In genomic region chr19:870314-870713, GRCh38 we compare ENCODE assay signal across 15 cellular contexts. TPM values are rescaled to one million over a fixed set of nuclear protein-coding genes. Genes with fewer than 3 reads are reported as not detected.
DNase-seq lines count a peak whose midpoint lies in the region; ATAC-seq and TF ChIP-seq lines count a peak whose summit lies in the region.
"Had no signal": no experiment of that assay in that cellular context is flagged by ENCODE, and none has a peak within 500 bp of the region (broad histone marks: within the 10 kb centered on the region; RNA-seq: fewer than 3 reads in every experiment).

No MANE protein-coding gene starts in this region.

- no peak for DNase-seq in activated CD4-positive, alpha-beta memory T cell treated with anti-CD3 and anti-CD28 coated beads, Interleukin-2, amount 10 ng/mL, durations not matched to agents 7 days and 5 days
- DNase-seq in activated CD4-positive, alpha-beta memory T cell treated with anti-CD3 and anti-CD28 coated beads for 36 hours: no peak
- no peak for DNase-seq in activated T-helper 1 cell treated with anti-CD3 and anti-CD28 coated beads, Interleukin-12 subunit alpha, Interleukin-12 subunit beta, Interleukin-2, Interleukin-4 antibody, amounts not matched to agents 30 ng/mL and 10 ng/mL and 1 ng/mL, durations not matched to agents 14 hours and 24 hours and 36 hours (ENCODE audit: low spot score)
- DNase-seq in memory B cell (ENCODE audit: low spot score in 2 of 2): no peak
- DNase-seq in thoracic aorta (ENCODE audit: low spot score): no peak
- no peak for DNase-seq in posterior cingulate gyrus
- DNase-seq: activated gamma-delta T cell, midbrain, NCI-H748 treated with DMSO at 0.1 percent for 48 hours, T1000 had no signal

- peaks cover 26% of the 10 kb centered on the region for H3K36me3 ChIP-seq in thoracic aorta

- peaks cover 23% of the 10 kb centered on the region for H3K36me3 Mint-ChIP-seq in activated CD4-positive, alpha-beta memory T cell treated with anti-CD3 and anti-CD28 coated beads, Interleukin-2, amount 10 ng/mL, durations not matched to agents 7 days and 5 days (ENCODE audit: low read depth)
- peaks cover 7% of the 10 kb centered on the region for H3K36me3 Mint-ChIP-seq in activated CD4-positive, alpha-beta memory T cell treated with anti-CD3 and anti-CD28 coated beads for 36 hours
- H3K36me3 Mint-ChIP-seq in activated T-helper 1 cell treated with anti-CD3 and anti-CD28 coated beads, Interleukin-12 subunit alpha, Interleukin-12 subunit beta, Interleukin-2, Interleukin-4 antibody, amounts not matched to agents 30 ng/mL and 10 ng/mL and 1 ng/mL, durations not matched to agents 14 hours and 24 hours and 36 hours (ENCODE audit: low read depth): peaks cover 10% of the 10 kb centered on the region
- H3K36me3 Mint-ChIP-seq in memory B cell: peaks cover 16% of the 10 kb centered on the region

- no peak overlapping the region for H3K4me3 Mint-ChIP-seq in activated CD4-positive, alpha-beta memory T cell treated with anti-CD3 and anti-CD28 coated beads, Interleukin-2, amount 10 ng/mL, durations not matched to agents 7 days and 5 days
- no peak overlapping the region for H3K4me3 Mint-ChIP-seq in activated CD4-positive, alpha-beta memory T cell treated with anti-CD3 and anti-CD28 coated beads for 36 hours
- no peak overlapping the region for H3K4me3 Mint-ChIP-seq in activated T-helper 1 cell treated with anti-CD3 and anti-CD28 coated beads, Interleukin-12 subunit alpha, Interleukin-12 subunit beta, Interleukin-2, Interleukin-4 antibody, amounts not matched to agents 30 ng/mL and 10 ng/mL and 1 ng/mL, durations not matched to agents 14 hours and 24 hours and 36 hours
- H3K4me3 Mint-ChIP-seq in memory B cell: peak overlapping the region; percentile 45

- H3K9me3 Mint-ChIP-seq in activated CD4-positive, alpha-beta memory T cell treated with anti-CD3 and anti-CD28 coated beads, Interleukin-2, amount 10 ng/mL, durations not matched to agents 7 days and 5 days: no peaks in the 10 kb centered on the region
- no peaks in the 10 kb centered on the region for H3K9me3 Mint-ChIP-seq in activated CD4-positive, alpha-beta memory T cell treated with anti-CD3 and anti-CD28 coated beads for 36 hours
- no peaks in the 10 kb centered on the region for H3K9me3 Mint-ChIP-seq in activated T-helper 1 cell treated with anti-CD3 and anti-CD28 coated beads, Interleukin-12 subunit alpha, Interleukin-12 subunit beta, Interleukin-2, Interleukin-4 antibody, amounts not matched to agents 30 ng/mL and 10 ng/mL and 1 ng/mL, durations not matched to agents 14 hours and 24 hours and 36 hours
- H3K9me3 Mint-ChIP-seq in memory B cell: no peaks in the 10 kb centered on the region

- no peaks in the 10 kb centered on the region for H3K9me3 ChIP-seq in thoracic aorta

- H3K27ac ChIP-seq in thoracic aorta: peak overlapping the region; percentile 66 to 81
- H3K27ac ChIP-seq: cardiac muscle cell had no signal

- no peak for TF ChIP-seq CTCF in thoracic aorta (IDR thresholded peaks at IDR 0.05)

- intact Hi-C loops in activated CD4-positive, alpha-beta memory T cell treated with anti-CD3 and anti-CD28 coated beads for 36 hours (cut with micrococcal nuclease): no loop called here
- intact Hi-C loops in activated T-helper 1 cell treated with anti-CD3 and anti-CD28 coated beads, Interleukin-12 subunit alpha, Interleukin-12 subunit beta, Interleukin-2, Interleukin-4 antibody, amounts not matched to agents 30 ng/mL and 10 ng/mL and 1 ng/mL, durations not matched to agents 14 hours and 24 hours and 36 hours (cut with micrococcal nuclease): no loop called here
- intact Hi-C loops in posterior cingulate gyrus (cut with DNase I): no loop called here

- H3K4me1 ChIP-seq in thoracic aorta (ENCODE audit: control insufficient read depth in 1 of 2, low read depth in 2 of 2): peaks cover 7 to 14% of the 10 kb centered on the region in 2 donors

- no peaks in the 10 kb centered on the region for H3K27me3 ChIP-seq in thoracic aorta (replicated peaks; ENCODE audit: insufficient read depth)
- H3K27me3 ChIP-seq: cardiac muscle cell had no signal

- no peaks in the 10 kb centered on the region for H3K27me3 Mint-ChIP-seq in activated CD4-positive, alpha-beta memory T cell treated with anti-CD3 and anti-CD28 coated beads, Interleukin-2, amount 10 ng/mL, durations not matched to agents 7 days and 5 days
- H3K27me3 Mint-ChIP-seq in activated CD4-positive, alpha-beta memory T cell treated with anti-CD3 and anti-CD28 coated beads for 36 hours: no peaks in the 10 kb centered on the region
- H3K27me3 Mint-ChIP-seq in activated T-helper 1 cell treated with anti-CD3 and anti-CD28 coated beads, Interleukin-12 subunit alpha, Interleukin-12 subunit beta, Interleukin-2, Interleukin-4 antibody, amounts not matched to agents 30 ng/mL and 10 ng/mL and 1 ng/mL, durations not matched to agents 14 hours and 24 hours and 36 hours (ENCODE audit: insufficient read depth): no peaks in the 10 kb centered on the region
- no peaks in the 10 kb centered on the region for H3K27me3 Mint-ChIP-seq in memory B cell

- peak overlapping the region; percentile 6 for H3K27ac Mint-ChIP-seq in activated CD4-positive, alpha-beta memory T cell treated with anti-CD3 and anti-CD28 coated beads, Interleukin-2, amount 10 ng/mL, durations not matched to agents 7 days and 5 days
- H3K27ac Mint-ChIP-seq in activated CD4-positive, alpha-beta memory T cell treated with anti-CD3 and anti-CD28 coated beads for 36 hours: no peak overlapping the region
- peak overlapping the region; percentile 8 for H3K27ac Mint-ChIP-seq in activated T-helper 1 cell treated with anti-CD3 and anti-CD28 coated beads, Interleukin-12 subunit alpha, Interleukin-12 subunit beta, Interleukin-2, Interleukin-4 antibody, amounts not matched to agents 30 ng/mL and 10 ng/mL and 1 ng/mL, durations not matched to agents 14 hours and 24 hours and 36 hours
- H3K27ac Mint-ChIP-seq in memory B cell: peak overlapping the region; percentile 76

- POLR2A ChIA-PET in activated CD4-positive, alpha-beta memory T cell treated with anti-CD3 and anti-CD28 coated beads, Interleukin-2, amount 10 ng/mL, durations not matched to agents 7 days and 5 days (lab: Charles Lee): no interaction called here
- POLR2A ChIA-PET in activated CD4-positive, alpha-beta memory T cell treated with anti-CD3 and anti-CD28 coated beads for 36 hours (lab: Charles Lee): no interaction called here

- H3K4me3 ChIP-seq in thoracic aorta: no peak overlapping the region
- H3K4me3 ChIP-seq: cardiac muscle cell had no signal

- H3K4me1 Mint-ChIP-seq in activated CD4-positive, alpha-beta memory T cell treated with anti-CD3 and anti-CD28 coated beads, Interleukin-2, amount 10 ng/mL, durations not matched to agents 7 days and 5 days: peaks cover 13% of the 10 kb centered on the region
- peaks cover 9% of the 10 kb centered on the region for H3K4me1 Mint-ChIP-seq in activated CD4-positive, alpha-beta memory T cell treated with anti-CD3 and anti-CD28 coated beads for 36 hours (ENCODE audit: low read depth)
- no peaks in the 10 kb centered on the region for H3K4me1 Mint-ChIP-seq in activated T-helper 1 cell treated with anti-CD3 and anti-CD28 coated beads, Interleukin-12 subunit alpha, Interleukin-12 subunit beta, Interleukin-2, Interleukin-4 antibody, amounts not matched to agents 30 ng/mL and 10 ng/mL and 1 ng/mL, durations not matched to agents 14 hours and 24 hours and 36 hours (ENCODE audit: low read depth)
- H3K4me1 Mint-ChIP-seq in memory B cell: peaks cover 13% of the 10 kb centered on the region

- CTCF ChIA-PET in activated CD4-positive, alpha-beta memory T cell treated with anti-CD3 and anti-CD28 coated beads, Interleukin-2, amount 10 ng/mL, durations not matched to agents 7 days and 5 days (lab: Charles Lee): no interaction called here
- CTCF ChIA-PET in activated CD4-positive, alpha-beta memory T cell treated with anti-CD3 and anti-CD28 coated beads for 36 hours (lab: Charles Lee): no interaction called here

- ATAC-seq in memory B cell (ENCODE audit: low read depth): no peak
- no peak for ATAC-seq in thoracic aorta (ENCODE audit: insufficient number of reproducible peaks, low FRiP score, low read depth)
- no peak for ATAC-seq in HG03378 (IDR thresholded peaks at IDR 0.05; ENCODE audit: unreplicated experiment)
- ATAC-seq in GM18511 (IDR thresholded peaks at IDR 0.05; ENCODE audit: unreplicated experiment): no peak

RNA-seq across cellular contexts. Expression of gene CFD, which starts 10.8 kb away (rescaled TPM):
- 1 to 10 TPM in 1 of 2 experiments, under 1 TPM in 1; 0.78 to 1.6 TPM for total RNA-seq in activated CD4-positive, alpha-beta memory T cell treated with anti-CD3 and anti-CD28 coated beads, Interleukin-2, amount 10 ng/mL, durations not matched to agents 7 days and 5 days
- total RNA-seq in activated CD4-positive, alpha-beta memory T cell treated with anti-CD3 and anti-CD28 coated beads for 36 hours: under 1 TPM; 0.40 to 0.63 TPM
- 0.91 and 1.2 TPM in 2 replicates for total RNA-seq in activated T-helper 1 cell treated with anti-CD3 and anti-CD28 coated beads, Interleukin-12 subunit alpha, Interleukin-12 subunit beta, Interleukin-2, Interleukin-4 antibody, amounts not matched to agents 30 ng/mL and 10 ng/mL and 1 ng/mL, durations not matched to agents 14 hours and 24 hours and 36 hours
- total RNA-seq in thoracic aorta: 100 to 1,000 TPM; 472 to 781 TPM

RNA-seq across cellular contexts. Expression of gene ELANE, which starts 18.2 kb away (rescaled TPM):
- total RNA-seq in activated CD4-positive, alpha-beta memory T cell treated with anti-CD3 and anti-CD28 coated beads, Interleukin-2, amount 10 ng/mL, durations not matched to agents 7 days and 5 days: not detected
- not detected for total RNA-seq in activated CD4-positive, alpha-beta memory T cell treated with anti-CD3 and anti-CD28 coated beads for 36 hours
- total RNA-seq in activated T-helper 1 cell treated with anti-CD3 and anti-CD28 coated beads, Interleukin-12 subunit alpha, Interleukin-12 subunit beta, Interleukin-2, Interleukin-4 antibody, amounts not matched to agents 30 ng/mL and 10 ng/mL and 1 ng/mL, durations not matched to agents 14 hours and 24 hours and 36 hours: not detected in 2 replicates
- total RNA-seq in thoracic aorta: under 1 TPM in 1 of 2 donors, not detected in 1; 0.41 TPM
- total RNA-seq: cardiac muscle cell had no signal

RNA-seq across cellular contexts. Expression of gene MED16, which starts 22.7 kb away (rescaled TPM):
- total RNA-seq in activated CD4-positive, alpha-beta memory T cell treated with anti-CD3 and anti-CD28 coated beads, Interleukin-2, amount 10 ng/mL, durations not matched to agents 7 days and 5 days: 10 to 100 TPM; 62.2 to 64.0 TPM
- 10 to 100 TPM; 58.9 to 62.7 TPM for total RNA-seq in activated CD4-positive, alpha-beta memory T cell treated with anti-CD3 and anti-CD28 coated beads for 36 hours
- 62.1 and 62.5 TPM in 2 replicates for total RNA-seq in activated T-helper 1 cell treated with anti-CD3 and anti-CD28 coated beads, Interleukin-12 subunit alpha, Interleukin-12 subunit beta, Interleukin-2, Interleukin-4 antibody, amounts not matched to agents 30 ng/mL and 10 ng/mL and 1 ng/mL, durations not matched to agents 14 hours and 24 hours and 36 hours
- 10 to 100 TPM; 29.1 to 38.0 TPM for total RNA-seq in thoracic aorta

RNA-seq across cellular contexts. Expression of gene RNU6-9, which starts 23.0 kb away (rescaled TPM):
- total RNA-seq in activated CD4-positive, alpha-beta memory T cell treated with anti-CD3 and anti-CD28 coated beads, Interleukin-2, amount 10 ng/mL, durations not matched to agents 7 days and 5 days: not detected
- total RNA-seq in activated CD4-positive, alpha-beta memory T cell treated with anti-CD3 and anti-CD28 coated beads for 36 hours: not detected
- not detected in 2 replicates for total RNA-seq in activated T-helper 1 cell treated with anti-CD3 and anti-CD28 coated beads, Interleukin-12 subunit alpha, Interleukin-12 subunit beta, Interleukin-2, Interleukin-4 antibody, amounts not matched to agents 30 ng/mL and 10 ng/mL and 1 ng/mL, durations not matched to agents 14 hours and 24 hours and 36 hours
- total RNA-seq in thoracic aorta: not detected
- total RNA-seq: cardiac muscle cell, posterior vena cava, ureter had no signal

RNA-seq across cellular contexts. Expression of gene PRTN3, which starts 29.5 kb away (rescaled TPM):
- not detected for total RNA-seq in activated CD4-positive, alpha-beta memory T cell treated with anti-CD3 and anti-CD28 coated beads, Interleukin-2, amount 10 ng/mL, durations not matched to agents 7 days and 5 days
- not detected for total RNA-seq in activated CD4-positive, alpha-beta memory T cell treated with anti-CD3 and anti-CD28 coated beads for 36 hours
- not detected in 2 replicates for total RNA-seq in activated T-helper 1 cell treated with anti-CD3 and anti-CD28 coated beads, Interleukin-12 subunit alpha, Interleukin-12 subunit beta, Interleukin-2, Interleukin-4 antibody, amounts not matched to agents 30 ng/mL and 10 ng/mL and 1 ng/mL, durations not matched to agents 14 hours and 24 hours and 36 hours
- total RNA-seq in thoracic aorta: not detected
- total RNA-seq: ureter had no signal

Comparison
In these comparisons a context has a peak if more than half of its experiments do, and no peak if none do; other contexts are left out.
1. RNA of gene CFD, which starts 10.8 kb away (total RNA-seq): 472 to 781 TPM in thoracic aorta; 0.78 to 1.6 TPM in activated CD4-positive, alpha-beta memory T cell treated with anti-CD3 and anti-CD28 coated beads, Interleukin-2, amount 10 ng/mL, durations not matched to agents 7 days and 5 days, 0.91 to 1.2 TPM in activated T-helper 1 cell treated with anti-CD3 and anti-CD28 coated beads, Interleukin-12 subunit alpha, Interleukin-12 subunit beta, Interleukin-2, Interleukin-4 antibody, amounts not matched to agents 30 ng/mL and 10 ng/mL and 1 ng/mL, durations not matched to agents 14 hours and 24 hours and 36 hours and 0.40 to 0.63 TPM in activated CD4-positive, alpha-beta memory T cell treated with anti-CD3 and anti-CD28 coated beads for 36 hours; every median in the first group is over 100 times any median in the second.